In the genomic region with DNA sequence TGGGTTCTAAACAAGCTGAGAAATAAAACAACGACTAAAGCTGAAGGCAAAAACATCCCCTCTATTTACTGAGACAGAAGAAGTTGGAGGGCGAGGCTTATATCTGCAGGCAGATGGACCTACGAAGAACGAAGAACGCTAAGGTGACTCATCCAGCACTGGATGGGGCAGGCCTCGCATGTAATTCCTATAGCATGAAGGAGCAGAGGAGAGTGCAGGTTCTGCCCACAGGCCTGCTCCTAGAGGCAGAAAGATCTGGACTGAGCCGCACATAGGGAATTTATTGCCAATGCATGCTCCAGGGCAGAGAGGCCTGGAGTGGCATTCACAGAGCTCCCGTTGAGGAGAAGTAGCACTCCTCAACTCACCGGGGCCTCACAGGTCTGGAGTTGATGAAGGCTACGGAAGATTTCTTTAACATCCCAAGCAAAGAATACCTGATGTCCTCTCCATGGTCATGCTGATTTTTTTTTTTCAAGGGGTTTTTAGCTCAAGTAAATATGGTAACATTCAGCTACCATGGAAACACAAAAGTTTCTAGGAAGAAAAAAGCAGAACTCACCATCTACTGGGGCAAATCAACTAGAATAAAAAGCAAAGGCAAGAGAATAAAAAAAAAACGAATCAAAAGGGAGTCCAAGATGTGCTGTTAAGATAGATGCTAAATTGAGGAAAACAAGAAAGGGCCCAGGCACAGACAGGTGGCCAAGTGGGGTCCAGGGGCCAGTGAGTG, we compare ENCODE assay signal across 1 cellular context.
TF ChIP-seq lines count a peak whose summit lies in the region.

No MANE protein-coding gene starts in this region.

TF ChIP-seq in GM23338, 12 proteins besides CTCF, POLR2A, EP300 and RAD21 (continued from another document):
- TF ChIP-seq ZNF462 (CRISPR knock-in tag; IDR thresholded peaks at IDR 0.05): no peak
- no peak for TF ChIP-seq JUNB (IDR thresholded peaks at IDR 0.05; ENCODE audit: unreplicated experiment)
- TF ChIP-seq STAT1 (IDR thresholded peaks at IDR 0.05; ENCODE audit: unreplicated experiment): no peak
- TF ChIP-seq POLR2AphosphoS5 (IDR thresholded peaks at IDR 0.05; ENCODE audit: low read depth): no peak
- TF ChIP-seq, protein P1, sequence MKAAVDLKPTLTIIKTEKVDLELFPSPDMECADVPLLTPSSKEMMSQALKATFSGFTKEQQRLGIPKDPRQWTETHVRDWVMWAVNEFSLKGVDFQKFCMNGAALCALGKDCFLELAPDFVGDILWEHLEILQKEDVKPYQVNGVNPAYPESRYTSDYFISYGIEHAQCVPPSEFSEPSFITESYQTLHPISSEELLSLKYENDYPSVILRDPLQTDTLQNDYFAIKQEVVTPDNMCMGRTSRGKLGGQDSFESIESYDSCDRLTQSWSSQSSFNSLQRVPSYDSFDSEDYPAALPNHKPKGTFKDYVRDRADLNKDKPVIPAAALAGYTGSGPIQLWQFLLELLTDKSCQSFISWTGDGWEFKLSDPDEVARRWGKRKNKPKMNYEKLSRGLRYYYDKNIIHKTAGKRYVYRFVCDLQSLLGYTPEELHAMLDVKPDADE (IDR thresholded peaks at IDR 0.05): no peak
- no peak for TF ChIP-seq EZH2phosphoT487 (IDR thresholded peaks at IDR 0.05; ENCODE audit: unreplicated experiment)
TF ChIP-seq in GM23338: peak in this region for 0.
